Comparison of ENCODE assay signal across 10 cellular contexts in genomic region chr20:38127011-38127621, GRCh38. TPM values are rescaled to one million over a fixed set of nuclear protein-coding genes. Genes with fewer than 3 reads are reported as not detected.
DNase-seq lines count a peak whose midpoint lies in the region; ATAC-seq and TF ChIP-seq lines count a peak whose summit lies in the region.
"Had no signal": no experiment of that assay in that cellular context is flagged by ENCODE, and none has a peak within 500 bp of the region (broad histone marks: within the 10 kb centered on the region; RNA-seq: fewer than 3 reads in every experiment).

No MANE protein-coding gene starts in this region.

- H3K4me3 ChIP-seq in lower lobe of right lung: no peak overlapping the region

- H3K4me1 ChIP-seq in lower lobe of right lung: peaks cover 41% of the 10 kb centered on the region

- intact Hi-C loops in lower lobe of right lung (cut with DNase I): no loop called here

- H3K9me3 Mint-ChIP-seq in activated naive CD4-positive, alpha-beta T cell treated with anti-CD3 and anti-CD28 coated beads, Interleukin-2, amount 10 ng/mL, durations not matched to agents 7 days and 5 days: no peaks in the 10 kb centered on the region

- peaks cover 25% of the 10 kb centered on the region for H3K36me3 ChIP-seq in lower lobe of right lung

- H3K27me3 Mint-ChIP-seq in activated naive CD4-positive, alpha-beta T cell treated with anti-CD3 and anti-CD28 coated beads, Interleukin-2, amount 10 ng/mL, durations not matched to agents 7 days and 5 days: peaks cover 9% of the 10 kb centered on the region

- no peak overlapping the region for H3K27ac Mint-ChIP-seq in activated naive CD4-positive, alpha-beta T cell treated with anti-CD3 and anti-CD28 coated beads, Interleukin-2, amount 10 ng/mL, durations not matched to agents 7 days and 5 days

- no peak for TF ChIP-seq CTCF in lower lobe of right lung (IDR thresholded peaks at IDR 0.05)

- no peaks in the 10 kb centered on the region for H3K36me3 Mint-ChIP-seq in activated naive CD4-positive, alpha-beta T cell treated with anti-CD3 and anti-CD28 coated beads, Interleukin-2, amount 10 ng/mL, durations not matched to agents 7 days and 5 days

- peak; percentile 29 to 49 for ATAC-seq in lower lobe of right lung
- ATAC-seq in GM18858 (IDR thresholded peaks at IDR 0.05; ENCODE audit: unreplicated experiment): no peak
- no peak for ATAC-seq in GM21423 (IDR thresholded peaks at IDR 0.05; ENCODE audit: unreplicated experiment)

- CTCF ChIA-PET in activated naive CD4-positive, alpha-beta T cell treated with anti-CD3 and anti-CD28 coated beads, Interleukin-2, amount 10 ng/mL, durations not matched to agents 7 days and 5 days (lab: Charles Lee): no interaction called here

- H3K27ac ChIP-seq in caudate nucleus (ENCODE audit: low read depth, low read length) (peak overlapping the region; percentile 3), lower lobe of right lung (peak overlapping the region; percentile 66)
- H3K27ac ChIP-seq: parathyroid adenoma had no signal

- no peak overlapping the region for H3K4me3 Mint-ChIP-seq in activated naive CD4-positive, alpha-beta T cell treated with anti-CD3 and anti-CD28 coated beads, Interleukin-2, amount 10 ng/mL, durations not matched to agents 7 days and 5 days

- H3K27me3 ChIP-seq in lower lobe of right lung (ENCODE audit: low read depth): no peaks in the 10 kb centered on the region

- H3K4me1 Mint-ChIP-seq in activated naive CD4-positive, alpha-beta T cell treated with anti-CD3 and anti-CD28 coated beads, Interleukin-2, amount 10 ng/mL, durations not matched to agents 7 days and 5 days: peaks cover 10% of the 10 kb centered on the region

- H3K9me3 ChIP-seq in lower lobe of right lung: no peaks in the 10 kb centered on the region

- peak; percentile 9 for DNase-seq in activated naive CD4-positive, alpha-beta T cell treated with anti-CD3 and anti-CD28 coated beads, Interleukin-2, amount 10 ng/mL, durations not matched to agents 7 days and 5 days
- no peak for DNase-seq in activated naive CD4-positive, alpha-beta T cell treated with anti-CD3 and anti-CD28 coated beads, Interleukin-2, amount 50 U/mL, for 16 hours
- DNase-seq in caudate nucleus (lab: John Stamatoyannopoulos, UW) (no peak), lower lobe of right lung (peak; percentile 41), SK-N-DZ (ENCODE audit: low spot score) (no peak), NCI-H146 (lab: John Stamatoyannopoulos, UW) (no peak)
- DNase-seq: activated CD8-positive, alpha-beta memory T cell treated with anti-CD3 and anti-CD28 coated beads, Interleukin-2, amount 50 U/mL, for 4 hours had no signal

RNA-seq across cellular contexts. Expression of gene TGM2, which starts 38.0 kb away (rescaled TPM):
- 362 TPM for total RNA-seq in lower lobe of right lung
- polyA plus RNA-seq in SK-N-DZ (2014; cell fraction: cytosol; rRNA removed): 0.56 and 0.81 TPM in 2 replicates
- polyA plus RNA-seq in SK-N-DZ (2014; cell fraction: nucleus; rRNA removed): 0.08 and 0.23 TPM in 2 replicates

Comparison
In these comparisons a context has a peak if more than half of its experiments do, and no peak if none do; other contexts are left out.
1. DNase-seq: peak in activated naive CD4-positive, alpha-beta T cell treated with anti-CD3 and anti-CD28 coated beads, Interleukin-2, amount 10 ng/mL, durations not matched to agents 7 days and 5 days (single experiment) and lower lobe of right lung (single experiment); none in activated naive CD4-positive, alpha-beta T cell treated with anti-CD3 and anti-CD28 coated beads, Interleukin-2, amount 50 U/mL, for 16 hours (single experiment), caudate nucleus (0 of 61), SK-N-DZ (single experiment) and NCI-H146 (single experiment).
2. ATAC-seq: peak in lower lobe of right lung (2 of 2); none in GM18858 (single experiment) and GM21423 (single experiment).